In the genomic region with DNA sequence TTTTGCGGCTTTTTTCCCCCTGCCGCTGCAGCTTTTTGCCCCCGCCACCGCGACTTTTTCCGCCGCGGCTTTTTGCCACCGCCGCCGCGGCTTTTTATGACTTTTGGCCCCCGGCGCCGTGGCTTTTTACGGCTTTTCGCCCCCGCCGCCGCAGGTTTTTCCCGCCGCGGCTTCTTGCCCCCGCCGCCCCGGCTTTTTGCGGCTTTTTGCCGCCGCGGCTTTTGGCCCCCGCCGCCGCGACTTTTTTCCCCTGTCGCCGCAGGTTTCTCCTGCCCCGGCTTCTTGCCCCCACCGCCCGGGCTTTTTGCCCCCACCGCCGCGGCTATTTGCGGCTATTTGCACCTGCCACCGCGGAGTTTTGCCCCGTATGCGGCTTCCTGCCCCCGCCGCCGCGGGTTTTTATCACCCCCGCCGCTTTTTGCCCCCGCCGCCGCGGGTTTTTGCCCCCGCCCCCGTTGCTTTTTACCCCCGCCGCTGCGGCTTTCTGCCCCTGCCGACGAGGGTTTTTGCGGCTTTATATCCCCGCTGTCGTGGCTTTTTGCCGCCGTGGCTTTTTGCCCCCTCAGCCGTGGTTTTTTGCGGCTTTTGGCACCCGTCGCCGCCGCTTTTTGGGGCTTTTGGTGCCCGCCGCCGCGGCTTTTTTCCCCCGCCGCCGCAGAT, we compare ENCODE assay signal across 9 cellular contexts.
DNase-seq lines count a peak whose midpoint lies in the region; ATAC-seq and TF ChIP-seq lines count a peak whose summit lies in the region.
"Had no signal": no experiment of that assay in that cellular context is flagged by ENCODE, and none has a peak within 500 bp of the region (broad histone marks: within the 10 kb centered on the region; RNA-seq: fewer than 3 reads in every experiment).

No MANE protein-coding gene starts in this region.

- no peaks in the 10 kb centered on the region for H3K4me1 ChIP-seq in rectal smooth muscle tissue (ENCODE audit: control insufficient read depth, insufficient read depth, low read length)

- intact Hi-C loops in Calu3 (cut with micrococcal nuclease; ENCODE audit: unreplicated experiment): no loop called here

- no peak for TF ChIP-seq POLR2A in NB4 (IDR thresholded peaks at IDR 0.05; ENCODE audit: extremely low read depth, insufficient read length)

- no peak for DNase-seq in Calu3
- peak; percentile 23 for DNase-seq in NB4 (ENCODE audit: low read depth)
- DNase-seq in fibroblast of villous mesenchyme (ENCODE audit: low read depth): no peak
- no peak for DNase-seq in amniotic stem cell (lab: John Stamatoyannopoulos, UW)
- no peak for DNase-seq in NCI-H2029 (lab: John Stamatoyannopoulos, UW)
- DNase-seq in RWPE1 (ENCODE audit: low spot score): no peak

- TF ChIP-seq CTCF in Calu3 (IDR thresholded peaks at IDR 0.05; ENCODE audit: unreplicated experiment) (no peak), NB4 (IDR thresholded peaks at IDR 0.05; ENCODE audit: low read depth, low read length) (no peak), fibroblast of villous mesenchyme (IDR thresholded peaks at IDR 0.05; ENCODE audit: insufficient read depth, low read depth, low read length) (no peak), RWPE1 (conservative IDR thresholded peaks at IDR 0.05; ENCODE audit: low read depth) (no peak)

- no peak overlapping the region for H3K27ac ChIP-seq in rectal smooth muscle tissue (ENCODE audit: low read depth, low read length)
- H3K27ac ChIP-seq in RWPE1: no peak overlapping the region
- H3K27ac ChIP-seq: neutrophil had no signal

- no peak for ATAC-seq in HG02678 (IDR thresholded peaks at IDR 0.05; ENCODE audit: unreplicated experiment)

- no peak overlapping the region for H3K9ac ChIP-seq in rectal smooth muscle tissue (ENCODE audit: low read length)

- peaks cover 5% of the 10 kb centered on the region for H3K9me3 Mint-ChIP-seq in Calu3 (ENCODE audit: low read depth, unreplicated experiment)

- H3K4me3 Mint-ChIP-seq in Calu3 (ENCODE audit: low read depth, unreplicated experiment): peak overlapping the region; percentile 17

- BruUV-seq in Calu3 (replicated peaks; lab: Mats Ljungman, UMichigan): no TSS peak

- no peaks in the 10 kb centered on the region for H3K36me3 ChIP-seq in rectal smooth muscle tissue (ENCODE audit: control insufficient read depth, insufficient read depth, low read length)
- H3K36me3 ChIP-seq: neutrophil had no signal

- no peak overlapping the region for H3K27ac Mint-ChIP-seq in Calu3 (ENCODE audit: unreplicated experiment)

- no peaks in the 10 kb centered on the region for H3K4me1 Mint-ChIP-seq in Calu3 (ENCODE audit: low read depth, unreplicated experiment)

- peaks cover 3% of the 10 kb centered on the region for H3K27me3 ChIP-seq in rectal smooth muscle tissue (ENCODE audit: control insufficient read depth, insufficient read depth, low read length)

- peaks cover 8% of the 10 kb centered on the region for H3K36me3 Mint-ChIP-seq in Calu3 (ENCODE audit: insufficient read depth, unreplicated experiment)

- H3K4me3 ChIP-seq in NB4 (ENCODE audit: low read depth, low read length) (no peak overlapping the region), fibroblast of villous mesenchyme (ENCODE audit: low read depth, low read length) (peak overlapping the region; percentile 30), rectal smooth muscle tissue (ENCODE audit: low read length) (peak overlapping the region; percentile 46)

- H3K27me3 Mint-ChIP-seq in Calu3 (ENCODE audit: unreplicated experiment): no peaks in the 10 kb centered on the region

- CTCF ChIA-PET in Calu3 (lab: Charles Lee) (no interaction called here), RWPE1 (lab: Yijun Ruan, JAX) (no interaction called here)

- POLR2A ChIA-PET in RWPE1 (lab: Yijun Ruan, JAX; ENCODE audit: low non-redundant PET): no interaction called here
